In genomic region chr7:146146866-146147265, GRCh38 we compare ENCODE assay signal across 14 cellular contexts. TPM values are rescaled to one million over a fixed set of nuclear protein-coding genes. Genes with fewer than 3 reads are reported as not detected.
DNase-seq lines count a peak whose midpoint lies in the region; ATAC-seq, FAIRE-seq and TF ChIP-seq lines count a peak whose summit lies in the region.
"Had no signal": no experiment of that assay in that cellular context is flagged by ENCODE, and none has a peak within 500 bp of the region (broad histone marks: within the 10 kb centered on the region; RNA-seq: fewer than 3 reads in every experiment).

No MANE protein-coding gene starts in this region.

- no peaks in the 10 kb centered on the region for H3K4me1 Mint-ChIP-seq in activated CD4-positive, alpha-beta memory T cell treated with anti-CD3 and anti-CD28 coated beads, Interleukin-2, amount 10 ng/mL, durations not matched to agents 7 days and 5 days
- H3K4me1 Mint-ChIP-seq: memory B cell, T-cell had no signal

- intact Hi-C loops in heart left ventricle (cut with DNase I): no loop called here

- CTCF ChIA-PET in activated CD4-positive, alpha-beta memory T cell treated with anti-CD3 and anti-CD28 coated beads, Interleukin-2, amount 10 ng/mL, durations not matched to agents 7 days and 5 days (lab: Charles Lee): no interaction called here

- POLR2A ChIA-PET in activated CD4-positive, alpha-beta memory T cell treated with anti-CD3 and anti-CD28 coated beads, Interleukin-2, amount 10 ng/mL, durations not matched to agents 7 days and 5 days (lab: Charles Lee): no interaction called here

- no peaks in the 10 kb centered on the region for H3K9me3 ChIP-seq in mesodermal cell (ENCODE audit: control insufficient read depth, low read length)
- peaks cover 0 to 13% (median 0%) of the 10 kb centered on the region in 12 donors for H3K9me3 ChIP-seq in heart left ventricle
- H3K9me3 ChIP-seq: upper lobe of right lung had no signal

- no peak for ATAC-seq in SK-N-SH treated with all-trans-retinoic acid at 6 μM for 48 hours
- ATAC-seq in heart left ventricle: no peak
- no peak for ATAC-seq in GM21619 (IDR thresholded peaks at IDR 0.05; ENCODE audit: unreplicated experiment)
- ATAC-seq: T-cell, upper lobe of right lung had no signal

- H3K9me3 Mint-ChIP-seq in activated CD4-positive, alpha-beta memory T cell treated with anti-CD3 and anti-CD28 coated beads, Interleukin-2, amount 10 ng/mL, durations not matched to agents 7 days and 5 days: peaks cover 5% of the 10 kb centered on the region

- H3K27me3 ChIP-seq in heart left ventricle: no peaks in the 10 kb centered on the region
- H3K27me3 ChIP-seq: cardiac muscle cell, upper lobe of right lung had no signal

- H3K4me3 Mint-ChIP-seq in activated CD4-positive, alpha-beta memory T cell treated with anti-CD3 and anti-CD28 coated beads, Interleukin-2, amount 10 ng/mL, durations not matched to agents 7 days and 5 days: no peak overlapping the region
- H3K4me3 Mint-ChIP-seq: memory B cell, T-cell had no signal

- H3K4me1 ChIP-seq in mesodermal cell (ENCODE audit: control insufficient read depth, insufficient read depth, low read length, poor library complexity, severe bottlenecking) (peaks cover 18% of the 10 kb centered on the region), heart left ventricle (no peaks in the 10 kb centered on the region)
- H3K4me1 ChIP-seq: upper lobe of right lung had no signal

- no peak for FAIRE-seq in RCC 7860 (lab: Jason Lieb, UNC)

- 80% methylated on average over 1 of the region's 5 CpGs; no CpG with 5 or more reads in 1 of the 2 experiments for WGBS in mesodermal cell (ENCODE audit: insufficient coverage in 2 of 2), 2 experiments
- WGBS in heart left ventricle, 4 donors: 30 to 45% (median 40%) methylated on average over 5 of the region's 5 CpGs

- no peaks in the 10 kb centered on the region for H3K36me3 ChIP-seq in mesodermal cell (ENCODE audit: control insufficient read depth, insufficient read depth, low read length)
- H3K36me3 ChIP-seq in heart left ventricle: no peaks in the 10 kb centered on the region
- H3K36me3 ChIP-seq: cardiac muscle cell, upper lobe of right lung had no signal

- H3K27ac ChIP-seq in mesodermal cell (ENCODE audit: low read depth, low read length, severe bottlenecking) (peak overlapping the region; percentile 57), heart left ventricle (no peak overlapping the region)
- H3K27ac ChIP-seq: cardiac muscle cell, upper lobe of right lung had no signal

- no peak for TF ChIP-seq POLR2A in heart left ventricle (IDR thresholded peaks at IDR 0.05)

- peak; percentile 87 for DNase-seq in EH (ENCODE audit: low read depth)
- peak; percentile 38 for DNase-seq in NCI-H128 (lab: John Stamatoyannopoulos, UW; ENCODE audit: unreplicated experiment)
- DNase-seq in RCC 7860 (ENCODE audit: low spot score): no peak
- DNase-seq in heart left ventricle: no peak
- no peak for DNase-seq in activated CD4-positive, alpha-beta memory T cell treated with anti-CD3 and anti-CD28 coated beads, Interleukin-2, amount 10 ng/mL, durations not matched to agents 7 days and 5 days
- DNase-seq: activated CD4-positive, alpha-beta T cell treated with anti-CD3 and anti-CD28 coated beads for 48 hours; T-cell; upper lobe of right lung had no signal

- H3K4me3 ChIP-seq in mesodermal cell (ENCODE audit: extremely low read depth, insufficient read depth, low read length, poor library complexity, severe bottlenecking) (no peak overlapping the region), heart left ventricle (no peak overlapping the region)
- H3K4me3 ChIP-seq: cardiac muscle cell, upper lobe of right lung had no signal

- TF ChIP-seq CTCF in heart left ventricle (IDR thresholded peaks at IDR 0.05): no peak

- H3K27me3 Mint-ChIP-seq in activated CD4-positive, alpha-beta memory T cell treated with anti-CD3 and anti-CD28 coated beads, Interleukin-2, amount 10 ng/mL, durations not matched to agents 7 days and 5 days: no peaks in the 10 kb centered on the region
- H3K27me3 Mint-ChIP-seq: memory B cell, T-cell had no signal

- H3K27ac Mint-ChIP-seq in activated CD4-positive, alpha-beta memory T cell treated with anti-CD3 and anti-CD28 coated beads, Interleukin-2, amount 10 ng/mL, durations not matched to agents 7 days and 5 days: no peak overlapping the region
- H3K27ac Mint-ChIP-seq: activated T-helper 2 cell treated with anti-CD3 and anti-CD28 coated beads, Interferon-gamma antibody, Interleukin-2, Interleukin-4, amounts not matched to agents 10 μg/mL and 5 μg/mL and 100 μg/mL, durations not matched to agents 14 hours and 24 hours and 36 hours; memory B cell; T-cell had no signal

- no peaks in the 10 kb centered on the region for H3K36me3 Mint-ChIP-seq in activated CD4-positive, alpha-beta memory T cell treated with anti-CD3 and anti-CD28 coated beads, Interleukin-2, amount 10 ng/mL, durations not matched to agents 7 days and 5 days (ENCODE audit: low read depth)
- H3K36me3 Mint-ChIP-seq: memory B cell, T-cell had no signal

TF ChIP-seq in SK-N-SH treated with all-trans-retinoic acid at 6 μM for 48 hours, 23 proteins besides CTCF, POLR2A, EP300 and RAD21:
- TF ChIP-seq PPARA (CRISPR knock-in tag; IDR thresholded peaks at IDR 0.05; ENCODE audit: borderline replicate concordance) (no peak), CSDC2 (CRISPR knock-in tag; IDR thresholded peaks at IDR 0.05) (no peak), TCF4 (CRISPR knock-in tag; IDR thresholded peaks at IDR 0.05; ENCODE audit: borderline replicate concordance) (peak; percentile 72; the same call in 1 of the 2 replicates), CREB5 (CRISPR knock-in tag; IDR thresholded peaks at IDR 0.05; ENCODE audit: low read depth) (no peak), GLIS3 (CRISPR knock-in tag; IDR thresholded peaks at IDR 0.05) (no peak), ISL1 (CRISPR knock-in tag; IDR thresholded peaks at IDR 0.05) (peak; percentile 45; the same call in 1 of the 2 replicates), ZNF565 (CRISPR knock-in tag; conservative IDR thresholded peaks at IDR 0.05; ENCODE audit: low read depth) (no peak)
- TF ChIP-seq, protein P1, sequence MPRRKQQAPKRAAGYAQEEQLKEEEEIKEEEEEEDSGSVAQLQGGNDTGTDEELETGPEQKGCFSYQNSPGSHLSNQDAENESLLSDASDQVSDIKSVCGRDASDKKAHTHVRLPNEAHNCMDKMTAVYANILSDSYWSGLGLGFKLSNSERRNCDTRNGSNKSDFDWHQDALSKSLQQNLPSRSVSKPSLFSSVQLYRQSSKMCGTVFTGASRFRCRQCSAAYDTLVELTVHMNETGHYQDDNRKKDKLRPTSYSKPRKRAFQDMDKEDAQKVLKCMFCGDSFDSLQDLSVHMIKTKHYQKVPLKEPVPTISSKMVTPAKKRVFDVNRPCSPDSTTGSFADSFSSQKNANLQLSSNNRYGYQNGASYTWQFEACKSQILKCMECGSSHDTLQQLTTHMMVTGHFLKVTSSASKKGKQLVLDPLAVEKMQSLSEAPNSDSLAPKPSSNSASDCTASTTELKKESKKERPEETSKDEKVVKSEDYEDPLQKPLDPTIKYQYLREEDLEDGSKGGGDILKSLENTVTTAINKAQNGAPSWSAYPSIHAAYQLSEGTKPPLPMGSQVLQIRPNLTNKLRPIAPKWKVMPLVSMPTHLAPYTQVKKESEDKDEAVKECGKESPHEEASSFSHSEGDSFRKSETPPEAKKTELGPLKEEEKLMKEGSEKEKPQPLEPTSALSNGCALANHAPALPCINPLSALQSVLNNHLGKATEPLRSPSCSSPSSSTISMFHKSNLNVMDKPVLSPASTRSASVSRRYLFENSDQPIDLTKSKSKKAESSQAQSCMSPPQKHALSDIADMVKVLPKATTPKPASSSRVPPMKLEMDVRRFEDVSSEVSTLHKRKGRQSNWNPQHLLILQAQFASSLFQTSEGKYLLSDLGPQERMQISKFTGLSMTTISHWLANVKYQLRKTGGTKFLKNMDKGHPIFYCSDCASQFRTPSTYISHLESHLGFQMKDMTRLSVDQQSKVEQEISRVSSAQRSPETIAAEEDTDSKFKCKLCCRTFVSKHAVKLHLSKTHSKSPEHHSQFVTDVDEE (CRISPR knock-in tag; IDR thresholded peaks at IDR 0.05): no peak

RNA-seq across cellular contexts. Expression of gene CNTNAP2, which starts 30.3 kb away (rescaled TPM):
- 51.5 TPM for polyA plus RNA-seq in mesodermal cell (2013, experiment 1 of 2)
- 47.9 TPM for polyA plus RNA-seq in mesodermal cell (2013, experiment 2 of 2)
- 1 to 10 TPM in 1 of 9 donors, under 1 TPM in 6, not detected in 2; 0.07 to 2.6 (median 0.32) TPM for total RNA-seq in heart left ventricle
- polyA plus RNA-seq in heart left ventricle: under 1 TPM in 1 of 2 donors, not detected in 1; 0.01 TPM
- total RNA-seq in activated CD4-positive, alpha-beta memory T cell treated with anti-CD3 and anti-CD28 coated beads, Interleukin-2, amount 10 ng/mL, durations not matched to agents 7 days and 5 days: not detected
- total RNA-seq: activated T-helper 2 cell treated with anti-CD3 and anti-CD28 coated beads, Interferon-gamma antibody, Interleukin-2, Interleukin-4, amounts not matched to agents 10 μg/mL and 5 μg/mL and 100 μg/mL, durations not matched to agents 14 hours and 24 hours and 36 hours had no signal

Comparison
In these comparisons a context has a peak if more than half of its experiments do, and no peak if none do; other contexts are left out.
1. DNase-seq: peak in EH (single experiment) and NCI-H128 (single experiment); none in RCC 7860 (single experiment), heart left ventricle (0 of 5) and activated CD4-positive, alpha-beta memory T cell treated with anti-CD3 and anti-CD28 coated beads, Interleukin-2, amount 10 ng/mL, durations not matched to agents 7 days and 5 days (single experiment).